In genomic region chr20:62824476-62825287, GRCh38 we compare ENCODE assay signal across 1 cellular context.
TF ChIP-seq lines count a peak whose summit lies in the region.

No MANE protein-coding gene starts in this region.

TF ChIP-seq in H1, 55 proteins besides CTCF, POLR2A, EP300 and RAD21:
- no peak for TF ChIP-seq NRF1 (IDR thresholded peaks at IDR 0.05; ENCODE audit: low read depth, low read length)
- TF ChIP-seq CBX8 (IDR thresholded peaks at IDR 0.05; ENCODE audit: borderline replicate concordance, low read depth, low read length): no peak
- TF ChIP-seq RNF2 (IDR thresholded peaks at IDR 0.05; ENCODE audit: borderline replicate concordance, low read depth, low read length, missing control alignments, poor library complexity, severe bottlenecking): no peak
